Comparison of ENCODE assay signal across 8 cellular contexts in genomic region chr19:32673573-32673972, GRCh38. TPM values are rescaled to one million over a fixed set of nuclear protein-coding genes. Genes with fewer than 3 reads are reported as not detected.
DNase-seq lines count a peak whose midpoint lies in the region; ATAC-seq and TF ChIP-seq lines count a peak whose summit lies in the region.

No MANE protein-coding gene starts in this region.

- ATAC-seq in activated B cell treated with CpG ODN at 0.5 μM for 24 hours (ENCODE audit: low read depth), result no peak

- H3K79me2 ChIP-seq in hepatocyte, result peaks cover 51% of the 10 kb centered on the region

- H3K9me3 ChIP-seq in breast epithelium (no peaks in the 10 kb centered on the region), hepatocyte (ENCODE audit: low read depth) (no peaks in the 10 kb centered on the region), suprapubic skin (no peaks in the 10 kb centered on the region)

- H3K27me3 ChIP-seq in breast epithelium (peaks cover 3 to 12% of the 10 kb centered on the region in 2 donors), hepatocyte (peaks cover 9% of the 10 kb centered on the region), suprapubic skin (peaks cover 18% of the 10 kb centered on the region)

- TF ChIP-seq EP300 in suprapubic skin (IDR thresholded peaks at IDR 0.05), result no peak

- TF ChIP-seq POLR2A in breast epithelium (IDR thresholded peaks at IDR 0.05) (no peak), suprapubic skin (IDR thresholded peaks at IDR 0.05) (no peak)

- intact Hi-C loops in MCF 10A (cut with micrococcal nuclease), result no loop called here
- intact Hi-C loops in breast epithelium (cut with DNase I; ENCODE audit: low total_unique reads), result no loop called here
- intact Hi-C loops in activated B cell treated with CpG ODN at 0.5 μM for 24 hours (cut with micrococcal nuclease), result loop anchor here (10.0 kb wide), 2 partner anchors 391 to 701 kb away; partner anchors contain the start of genes CEBPG and RHPN2

- H3K27ac ChIP-seq in breast epithelium, result no peak overlapping the region
- no peak overlapping the region for H3K27ac ChIP-seq in hepatocyte
- H3K27ac ChIP-seq in suprapubic skin, result no peak overlapping the region

- H3K9me2 ChIP-seq in hepatocyte (replicated peaks; ENCODE audit: insufficient read depth), result no peaks in the 10 kb centered on the region

- H3K4me1 Mint-ChIP-seq in MCF 10A (ENCODE audit: insufficient read depth, unreplicated experiment) (peaks cover 11% of the 10 kb centered on the region), activated B cell treated with CpG ODN at 0.5 μM for 24 hours (peaks cover 34% of the 10 kb centered on the region)

- DNase-seq in MCF 10A (ENCODE audit: unreplicated experiment) (no peak), breast epithelium (ENCODE audit: low spot score in 2 of 2) (no peak), activated B cell treated with CpG ODN at 0.5 μM for 24 hours (no peak), hepatocyte (ENCODE audit: low spot score) (no peak), suprapubic skin (ENCODE audit: low spot score in 2 of 2) (no peak), 8988T (no peak), ACHN (no peak), NCI-H748 treated with DMSO at 0.1 percent for 48 hours (lab: John Stamatoyannopoulos, UW) (no peak)

- H3K9me3 Mint-ChIP-seq in MCF 10A (ENCODE audit: unreplicated experiment) (no peaks in the 10 kb centered on the region), activated B cell treated with CpG ODN at 0.5 μM for 24 hours (no peaks in the 10 kb centered on the region)

- H3K4me1 ChIP-seq in breast epithelium (peaks cover 3 to 6% of the 10 kb centered on the region in 2 donors), hepatocyte (ENCODE audit: insufficient read depth) (peaks cover 29% of the 10 kb centered on the region), suprapubic skin (peaks cover 50% of the 10 kb centered on the region)

- peaks cover 12% of the 10 kb centered on the region for H4K20me1 ChIP-seq in hepatocyte (ENCODE audit: insufficient read depth, poor library complexity, severe bottlenecking)

- in situ Hi-C loops in ACHN (cut with HindIII; ENCODE audit: low pct_ligation_motif_present, low pct_unique_long_range_greater_than_20kb, low sequenced_read_pairs), result no loop called here

- 94% methylated on average over 10 of the region's 10 CpGs for WGBS in hepatocyte (ENCODE audit: low lambda C conversion rate, missing lambda C conversion rate)
- 69% methylated on average over 6 of the region's 10 CpGs for WGBS in suprapubic skin

- no peak overlapping the region for H2AFZ ChIP-seq in hepatocyte

- peak overlapping the region; percentile 93 for H3K4me2 ChIP-seq in hepatocyte

- H3K36me3 Mint-ChIP-seq in MCF 10A (ENCODE audit: insufficient read depth, unreplicated experiment) (no peaks in the 10 kb centered on the region), activated B cell treated with CpG ODN at 0.5 μM for 24 hours (ENCODE audit: low read depth) (peaks cover 10% of the 10 kb centered on the region)

- no TSS peak for BruUV-seq in MCF 10A (replicated peaks; lab: Mats Ljungman, UMichigan)

- peak overlapping the region in 1 of 3 donors; percentile 92 for H3K4me3 ChIP-seq in breast epithelium
- H3K4me3 ChIP-seq in hepatocyte, result no peak overlapping the region
- peak overlapping the region; percentile 79 for H3K4me3 ChIP-seq in suprapubic skin

- H3K27me3 Mint-ChIP-seq in MCF 10A (ENCODE audit: insufficient read depth, unreplicated experiment) (no peaks in the 10 kb centered on the region), activated B cell treated with CpG ODN at 0.5 μM for 24 hours (peaks cover 10% of the 10 kb centered on the region)

- H3K27ac Mint-ChIP-seq in MCF 10A (ENCODE audit: low read depth, unreplicated experiment) (no peak overlapping the region), activated B cell treated with CpG ODN at 0.5 μM for 24 hours (no peak overlapping the region)

- POLR2A ChIA-PET in MCF 10A (lab: Yijun Ruan, JAX), result interaction anchor here (0.6 to 1.9 kb wide), 4 partner anchors 15 to 92 kb away, joined by 3 to 6 read pairs (median 4); partner anchors contain the start of gene NUDT19
- POLR2A ChIA-PET in activated B cell treated with CpG ODN at 0.5 μM for 24 hours (lab: Charles Lee), result interaction anchor here (1.1 kb wide), 1 partner anchor 18 kb away, joined by 4 read pairs; the partner anchor contains the start of gene NUDT19

- H3K36me3 ChIP-seq in breast epithelium, result no peaks in the 10 kb centered on the region
- H3K36me3 ChIP-seq in hepatocyte (replicated peaks; ENCODE audit: insufficient read depth, low read depth), result no peaks in the 10 kb centered on the region
- H3K36me3 ChIP-seq in suprapubic skin, result no peaks in the 10 kb centered on the region

- CTCF ChIA-PET in MCF 10A (lab: Yijun Ruan, JAX), result interaction anchor here (0.6 to 1.0 kb wide), 5 partner anchors 12 to 334 kb away, joined by 3 to 4 read pairs (median 3); no protein-coding TSS in a partner anchor
- CTCF ChIA-PET in activated B cell treated with CpG ODN at 0.5 μM for 24 hours (lab: Charles Lee), result no interaction called here

- TF ChIP-seq CTCF in MCF 10A (IDR thresholded peaks at IDR 0.05; ENCODE audit: unreplicated experiment) (no peak), breast epithelium (IDR thresholded peaks at IDR 0.05) (no peak), activated B cell treated with CpG ODN at 0.5 μM for 24 hours (IDR thresholded peaks at IDR 0.05) (no peak), hepatocyte (IDR thresholded peaks at IDR 0.05; ENCODE audit: poor library complexity) (no peak), suprapubic skin (IDR thresholded peaks at IDR 0.05) (no peak)

- H3K4me3 Mint-ChIP-seq in MCF 10A (ENCODE audit: unreplicated experiment) (peak overlapping the region; percentile 84), activated B cell treated with CpG ODN at 0.5 μM for 24 hours (peak overlapping the region; percentile 91)

RNA-seq across cellular contexts. Expression of gene ANKRD27, which starts 1.4 kb away (rescaled TPM):
- 28.4 and 30.1 TPM in 2 replicates for total RNA-seq in MCF 10A (2022)
- 10 to 100 TPM; 26.9 to 33.8 (median 30.4) TPM for total RNA-seq in breast epithelium
- 33.1 and 44.7 TPM in 2 replicates for total RNA-seq in activated B cell treated with CpG ODN at 0.5 μM for 24 hours
- total RNA-seq in hepatocyte, result 30.5 and 32.6 TPM in 2 replicates
- 20.9 and 24.3 TPM in 2 replicates for polyA plus RNA-seq in hepatocyte
- total RNA-seq in suprapubic skin, result 10 to 100 TPM; 26.4 to 36.2 (median 30.8) TPM

RNA-seq across cellular contexts. Expression of gene RGS9BP, which starts 2.1 kb away (rescaled TPM):
- 0.16 and 0.69 TPM in 2 replicates for total RNA-seq in MCF 10A (2022)
- under 1 TPM; 0.32 to 0.44 (median 0.33) TPM for total RNA-seq in breast epithelium
- total RNA-seq in activated B cell treated with CpG ODN at 0.5 μM for 24 hours, result not detected in 2 replicates
- total RNA-seq in hepatocyte, result 3.1 and 4.0 TPM in 2 replicates
- 2.1 and 3.0 TPM in 2 replicates for polyA plus RNA-seq in hepatocyte
- 1 to 10 TPM in 2 of 4 donors, under 1 TPM in 2; 0.72 to 3.8 (median 1.3) TPM for total RNA-seq in suprapubic skin

RNA-seq across cellular contexts. Expression of gene NUDT19, which starts 18.0 kb away (rescaled TPM):
- total RNA-seq in MCF 10A (2022) (29.4 and 33.4 TPM in 2 replicates), breast epithelium (1 to 10 TPM; 7.2 to 9.5 (median 8.0) TPM), activated B cell treated with CpG ODN at 0.5 μM for 24 hours (8.5 and 9.0 TPM in 2 replicates), hepatocyte (7.6 and 10.2 TPM in 2 replicates), suprapubic skin (10 to 100 TPM; 14.2 to 25.1 (median 18.6) TPM)
- polyA plus RNA-seq in hepatocyte, result 3.8 and 5.6 TPM in 2 replicates

RNA-seq across cellular contexts. Expression of gene TDRD12, which starts 46.0 kb away (rescaled TPM):
- total RNA-seq in MCF 10A (2022), result 0.14 and 0.20 TPM in 2 replicates
- 1 to 10 TPM in 2 of 3 donors, not detected in 1; 2.0 to 2.3 TPM for total RNA-seq in breast epithelium
- total RNA-seq in activated B cell treated with CpG ODN at 0.5 μM for 24 hours, result 1.1 and 1.2 TPM in 2 replicates
- total RNA-seq in hepatocyte, result 0.10 and 0.76 TPM in 2 replicates
- polyA plus RNA-seq in hepatocyte, result 0.62 TPM in 1 of 2 replicates, not detected in the other
- 1 to 10 TPM in 3 of 4 donors, under 1 TPM in 1; 0.42 to 4.7 (median 2.4) TPM for total RNA-seq in suprapubic skin
